ENCODE assay signal across 14 cellular contexts in the genomic region with DNA sequence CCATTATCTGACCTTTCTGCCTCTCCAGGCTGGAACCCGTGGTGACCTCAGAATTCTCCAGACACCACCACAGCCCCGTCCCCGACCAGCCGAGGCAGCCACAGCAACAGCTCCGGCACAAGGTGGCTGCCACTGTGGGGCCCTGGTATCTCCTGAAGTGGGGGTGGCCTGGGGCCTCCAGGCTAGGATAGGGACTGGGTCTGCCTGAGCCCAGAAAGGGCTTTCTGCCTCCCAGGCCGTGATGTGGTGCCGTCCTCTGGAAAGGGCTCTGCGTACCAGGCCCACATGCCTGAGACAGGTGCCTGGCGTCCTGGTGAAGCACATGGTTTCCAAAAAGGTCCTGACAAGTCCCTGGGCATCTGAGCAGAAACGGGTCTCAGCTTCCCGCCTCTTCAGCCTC. TPM values are rescaled to one million over a fixed set of nuclear protein-coding genes. Genes with fewer than 3 reads are reported as not detected.
A peak's percentile ranks its signal among the peaks of the same experiment; 100 is the strongest.
DNase-seq lines count a peak whose midpoint lies in the region; ATAC-seq and TF ChIP-seq lines count a peak whose summit lies in the region.
"Had no signal": no experiment of that assay in that cellular context is flagged by ENCODE, and none has a peak within 500 bp of the region (broad histone marks: within the 10 kb centered on the region; RNA-seq: fewer than 3 reads in every experiment).

No MANE protein-coding gene starts in this region.

- H3K9ac ChIP-seq in NT2/D1 (ENCODE audit: insufficient read length, low read depth) (peak overlapping the region; percentile 69), iPS-20b (ENCODE audit: low read depth, low read length) (peak overlapping the region; percentile 13; the same call in 1 of the 2 replicates), colonic mucosa (ENCODE audit: low read depth in 2 of 2, low read length in 2 of 2) (no peak overlapping the region)

- H3K27ac ChIP-seq in iPS-20b (ENCODE audit: low read length) (no peak overlapping the region), osteoblast (ENCODE audit: low read depth, low read length) (no peak overlapping the region), OCI-LY7 (ENCODE audit: low read depth, low read length, poor library complexity, severe bottlenecking) (no peak overlapping the region), colonic mucosa (no peak overlapping the region)

- no peak for ATAC-seq in activated T-helper 17 cell treated with anti-CD3 and anti-CD28 coated beads, Interleukin-2, amount 50 U/mL, for 72 hours (replicated peaks)

- peaks cover 18% of the 10 kb centered on the region for H3K36me3 Mint-ChIP-seq in activated T-helper 17 cell treated with anti-CD3 and anti-CD28 coated beads, Interleukin-2, amount 50 U/mL, for 72 hours (ENCODE audit: low read depth)

- no peaks in the 10 kb centered on the region for H3K27me3 Mint-ChIP-seq in activated T-helper 17 cell treated with anti-CD3 and anti-CD28 coated beads, Interleukin-2, amount 50 U/mL, for 72 hours
- H3K27me3 Mint-ChIP-seq: CD4-positive, alpha-beta T cell had no signal

- H3K4me3 ChIP-seq in NT2/D1 (ENCODE audit: insufficient read length, low read depth) = no peak overlapping the region
- no peak overlapping the region for H3K4me3 ChIP-seq in iPS-20b (ENCODE audit: low read length)
- H3K4me3 ChIP-seq in osteoblast (ENCODE audit: insufficient read depth, low read length) = no peak overlapping the region
- H3K4me3 ChIP-seq in OCI-LY7 (ENCODE audit: low read depth, low read length, poor library complexity, severe bottlenecking) = no peak overlapping the region
- H3K4me3 ChIP-seq in colonic mucosa = no peak overlapping the region

- CTCF ChIA-PET in OCI-LY7 (lab: Charles Lee; ENCODE audit: unreplicated experiment) = no interaction called here

- no peak overlapping the region for H3K4me2 ChIP-seq in osteoblast (ENCODE audit: insufficient read depth, low read length)
- H3K4me2 ChIP-seq in OCI-LY7 (ENCODE audit: low read length) = no peak overlapping the region

- no peaks in the 10 kb centered on the region for H3K9me3 Mint-ChIP-seq in activated T-helper 17 cell treated with anti-CD3 and anti-CD28 coated beads, Interleukin-2, amount 50 U/mL, for 72 hours
- H3K9me3 Mint-ChIP-seq: CD4-positive, alpha-beta T cell had no signal

- no peak overlapping the region for H3K4me3 Mint-ChIP-seq in activated T-helper 17 cell treated with anti-CD3 and anti-CD28 coated beads, Interleukin-2, amount 50 U/mL, for 72 hours
- H3K4me3 Mint-ChIP-seq: CD4-positive, alpha-beta T cell had no signal

- no peaks in the 10 kb centered on the region for H3K9me2 ChIP-seq in OCI-LY7 (ENCODE audit: insufficient read depth, low read length)

- H3K9me3 ChIP-seq in NT2/D1 (ENCODE audit: insufficient read depth, low read length) (no peaks in the 10 kb centered on the region; the same call in 1 of the 2 replicates), iPS-20b (ENCODE audit: insufficient read depth, low read depth, low read length) (no peaks in the 10 kb centered on the region), osteoblast (ENCODE audit: low read depth, low read length) (no peaks in the 10 kb centered on the region), OCI-LY7 (ENCODE audit: low read length) (no peaks in the 10 kb centered on the region), colonic mucosa (no peaks in the 10 kb centered on the region)

- no peak overlapping the region for H3K27ac Mint-ChIP-seq in activated T-helper 17 cell treated with anti-CD3 and anti-CD28 coated beads, Interleukin-2, amount 50 U/mL, for 72 hours
- H3K27ac Mint-ChIP-seq: CD4-positive, alpha-beta T cell had no signal

- BruUV-seq in OCI-LY7 (replicated peaks; lab: Mats Ljungman, UMichigan) = no TSS peak

- TF ChIP-seq CTCF in GM10266 (IDR thresholded peaks at IDR 0.05; ENCODE audit: control insufficient read depth, insufficient read depth, low read depth, missing control alignments) (no peak), osteoblast (IDR thresholded peaks at IDR 0.05; ENCODE audit: extremely low read depth, low read depth, low read length) (no peak), OCI-LY7 (conservative IDR thresholded peaks at IDR 0.05; ENCODE audit: low read length) (no peak), colonic mucosa (IDR thresholded peaks at IDR 0.05) (no peak)

- H4K20me1 ChIP-seq in osteoblast (ENCODE audit: insufficient read depth, low read length) = peaks cover 45% of the 10 kb centered on the region
- peaks cover 4% of the 10 kb centered on the region; the same call in 1 of the 2 replicates for H4K20me1 ChIP-seq in OCI-LY7 (ENCODE audit: insufficient read depth, low read length)

- intact Hi-C loops in OCI-LY7 (cut with micrococcal nuclease; ENCODE audit: unreplicated experiment) (loop anchor here (5.0 kb wide), 1 partner anchor 34 kb away; the partner anchor contains the start of gene KREMEN2), colonic mucosa (cut with DNase I) (no loop called here)

- H3K79me2 ChIP-seq in osteoblast (ENCODE audit: insufficient read depth, low read length) = peaks cover 28% of the 10 kb centered on the region
- no peaks in the 10 kb centered on the region for H3K79me2 ChIP-seq in OCI-LY7 (ENCODE audit: insufficient read depth, low read depth, low read length)

- H2AFZ ChIP-seq in osteoblast (ENCODE audit: low read length) (no peak overlapping the region), OCI-LY7 (ENCODE audit: low read length) (no peak overlapping the region)

- DNase-seq in GM10266 (ENCODE audit: extremely low spot score) = peak; percentile 15
- DNase-seq in NT2/D1 (ENCODE audit: low read depth, low spot score) = no peak
- peak; percentile 26 for DNase-seq in osteoblast (ENCODE audit: insufficient read length, low spot score, missing footprints)
- DNase-seq in OCI-LY7 (ENCODE audit: low spot score) = no peak
- DNase-seq in iPS-NIHi7 (ENCODE audit: extremely low spot score) = no peak
- no peak for DNase-seq in colonic mucosa
- DNase-seq: ACHN; C1 segment of cervical spinal cord; CD4-positive, alpha-beta T cell; DND-41; GDM1; IMR-90 had no signal

- H3K36me3 ChIP-seq in NT2/D1 (ENCODE audit: insufficient read depth, insufficient read length, low read length) = peaks cover 21% of the 10 kb centered on the region
- peaks cover 3% of the 10 kb centered on the region; the same call in 1 of the 2 replicates for H3K36me3 ChIP-seq in iPS-20b (ENCODE audit: insufficient read depth, low read depth, low read length)
- peaks cover 22% of the 10 kb centered on the region for H3K36me3 ChIP-seq in osteoblast (ENCODE audit: insufficient read depth, low read length)
- H3K36me3 ChIP-seq in OCI-LY7 (ENCODE audit: insufficient read depth, low read length) = no peaks in the 10 kb centered on the region; the same call in 1 of the 2 replicates
- H3K36me3 ChIP-seq in colonic mucosa = no peaks in the 10 kb centered on the region

- H3K27me3 ChIP-seq in NT2/D1 (ENCODE audit: insufficient read depth, insufficient read length) (no peaks in the 10 kb centered on the region), iPS-20b (ENCODE audit: insufficient read depth, low read length) (peaks cover 12% of the 10 kb centered on the region; the same call in 1 of the 2 replicates), osteoblast (ENCODE audit: insufficient read depth, low read length) (no peaks in the 10 kb centered on the region), colonic mucosa (no peaks in the 10 kb centered on the region)

- H3K4me1 ChIP-seq in NT2/D1 (ENCODE audit: insufficient read depth, insufficient read length) (peaks cover 14% of the 10 kb centered on the region), iPS-20b (ENCODE audit: insufficient read depth, low read length) (peaks cover 8% of the 10 kb centered on the region; the same call in 1 of the 2 replicates), osteoblast (ENCODE audit: insufficient read depth, low read length) (peaks cover 8% of the 10 kb centered on the region), OCI-LY7 (ENCODE audit: insufficient read depth, low read length, poor library complexity, severe bottlenecking) (peaks cover 4% of the 10 kb centered on the region), colonic mucosa (peaks cover 3% of the 10 kb centered on the region)

- POLR2A ChIA-PET in OCI-LY7 (lab: Charles Lee) = no interaction called here

- H3K4me1 Mint-ChIP-seq in activated T-helper 17 cell treated with anti-CD3 and anti-CD28 coated beads, Interleukin-2, amount 50 U/mL, for 72 hours = peaks cover 14% of the 10 kb centered on the region

RNA-seq across cellular contexts. Expression of gene FLYWCH1, which starts 17.1 kb away (rescaled TPM):
- total RNA-seq in osteoblast (48.3 and 56.5 TPM in 2 replicates), OCI-LY7 (2022) (61.9 and 63.9 TPM in 2 replicates), colonic mucosa (10 to 100 TPM; 18.5 to 28.4 TPM)
- total RNA-seq in OCI-LY7 (2014; rRNA removed; shearing (Covaris generic)) = 25.3 and 26.1 TPM in 2 replicates
- 10 to 100 TPM; 52.4 to 61.1 TPM for total RNA-seq in activated T-helper 17 cell treated with anti-CD3 and anti-CD28 coated beads, Interleukin-2, amount 50 U/mL, for 72 hours

RNA-seq across cellular contexts. Expression of gene KREMEN2, which starts 35.3 kb away (rescaled TPM):
- total RNA-seq in osteoblast = not detected in 2 replicates
- 0.09 and 0.28 TPM in 2 replicates for total RNA-seq in OCI-LY7 (2014; rRNA removed; shearing (Covaris generic))
- 0.31 TPM in 1 of 2 replicates, not detected in the other for total RNA-seq in OCI-LY7 (2022)
- total RNA-seq in colonic mucosa = 1 to 10 TPM; 1.4 to 1.5 TPM
- not detected for total RNA-seq in activated T-helper 17 cell treated with anti-CD3 and anti-CD28 coated beads, Interleukin-2, amount 50 U/mL, for 72 hours
- total RNA-seq: CD4-positive, alpha-beta T cell; IMR-90 had no signal

RNA-seq across cellular contexts. Expression of gene PAQR4, which starts 40.4 kb away (rescaled TPM):
- total RNA-seq in osteoblast (1.5 and 1.8 TPM in 2 replicates), OCI-LY7 (2022) (59.7 and 67.4 TPM in 2 replicates), colonic mucosa (10 to 100 TPM; 14.0 to 42.3 TPM)
- 38.1 and 49.1 TPM in 2 replicates for total RNA-seq in OCI-LY7 (2014; rRNA removed; shearing (Covaris generic))
- 10 to 100 TPM; 24.4 to 41.4 TPM for total RNA-seq in activated T-helper 17 cell treated with anti-CD3 and anti-CD28 coated beads, Interleukin-2, amount 50 U/mL, for 72 hours

RNA-seq across cellular contexts. Expression of gene FLYWCH2, which starts 45.8 kb away (rescaled TPM):
- 38.7 and 43.6 TPM in 2 replicates for total RNA-seq in osteoblast
- total RNA-seq in OCI-LY7 (2014; rRNA removed; shearing (Covaris generic)) = 38.7 and 44.9 TPM in 2 replicates
- 22.3 and 23.9 TPM in 2 replicates for total RNA-seq in OCI-LY7 (2022)
- 10 to 100 TPM; 16.2 to 24.8 TPM for total RNA-seq in colonic mucosa
- total RNA-seq in activated T-helper 17 cell treated with anti-CD3 and anti-CD28 coated beads, Interleukin-2, amount 50 U/mL, for 72 hours = 10 to 100 TPM; 13.5 to 14.6 TPM

RNA-seq across cellular contexts. Expression of gene PKMYT1, which starts 51.5 kb away (rescaled TPM):
- 1.4 and 2.1 TPM in 2 replicates for total RNA-seq in osteoblast
- 80.2 and 104 TPM in 2 replicates for total RNA-seq in OCI-LY7 (2014; rRNA removed; shearing (Covaris generic))
- total RNA-seq in OCI-LY7 (2022) = 195 and 197 TPM in 2 replicates
- total RNA-seq in colonic mucosa = 10 to 100 TPM in 1 of 2 donors, 1 to 10 TPM in 1; 9.5 to 76.6 TPM
- 100 to 1,000 TPM in 1 of 2 donors, 10 to 100 TPM in 1; 97.7 to 154 TPM for total RNA-seq in activated T-helper 17 cell treated with anti-CD3 and anti-CD28 coated beads, Interleukin-2, amount 50 U/mL, for 72 hours

Comparison
In these comparisons a context has a peak if more than half of its experiments do, and no peak if none do; other contexts are left out.
1. DNase-seq: peak in GM10266 (single experiment) and osteoblast (single experiment); none in NT2/D1 (single experiment), OCI-LY7 (single experiment), iPS-NIHi7 (single experiment) and colonic mucosa (single experiment).
2. H3K9ac ChIP-seq: peak in NT2/D1 (single experiment) and iPS-20b (single experiment); none in colonic mucosa (0 of 2).